ENCODE assay signal across 21 cellular contexts in the genomic region with DNA sequence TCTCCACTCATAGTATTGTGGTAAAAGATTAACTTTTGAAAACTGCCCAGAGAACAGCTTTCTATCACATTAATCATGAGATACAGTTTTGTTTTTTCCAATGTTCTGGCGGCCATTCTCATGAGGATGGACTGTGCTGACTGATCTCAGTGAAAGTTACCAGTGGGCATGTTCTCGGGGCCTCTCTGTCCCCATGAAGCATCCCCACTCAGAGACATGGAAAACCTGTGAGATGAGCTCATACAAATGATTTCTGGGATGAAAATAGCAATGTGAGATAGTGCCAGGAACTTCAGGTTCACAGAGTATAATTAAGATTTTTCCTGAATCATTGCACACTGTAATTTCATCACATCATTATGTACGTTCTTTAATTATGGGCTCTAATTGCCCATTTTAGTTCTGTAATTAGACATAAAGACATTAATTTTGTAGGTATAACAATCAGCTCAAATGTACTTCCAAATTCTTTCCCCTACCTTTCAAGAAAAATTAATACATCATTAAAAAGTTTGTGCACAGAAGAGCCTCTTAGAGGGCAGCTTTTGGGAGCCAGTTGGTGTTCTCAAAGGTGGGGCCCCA. TPM values are rescaled to one million over a fixed set of nuclear protein-coding genes. Genes with fewer than 3 reads are reported as not detected.
DNase-seq lines count a peak whose midpoint lies in the region; ATAC-seq, FAIRE-seq and TF ChIP-seq lines count a peak whose summit lies in the region.
"Had no signal": no experiment of that assay in that cellular context is flagged by ENCODE, and none has a peak within 500 bp of the region (broad histone marks: within the 10 kb centered on the region; RNA-seq: fewer than 3 reads in every experiment).

No MANE protein-coding gene starts in this region.

- POLR2A ChIA-PET in A549 (lab: Yijun Ruan, JAX): no interaction called here

- H3K4me3 ChIP-seq in A549 (no peak overlapping the region), esophagus squamous epithelium (no peak overlapping the region)
- H3K4me3 ChIP-seq: heart right ventricle, lower lobe of right lung, upper lobe of right lung had no signal

- TF ChIP-seq EP300 in A549 (IDR thresholded peaks at IDR 0.05): no peak

- no peak for TF ChIP-seq RAD21 in A549 (conservative IDR thresholded peaks at IDR 0.05 in 1 of 2, IDR thresholded peaks at IDR 0.05 in 1 of 2)

- TF ChIP-seq CTCF in A549 (IDR thresholded peaks at IDR 0.05): no peak
- TF ChIP-seq CTCF in esophagus squamous epithelium (IDR thresholded peaks at IDR 0.05): no peak

- peak overlapping the region; percentile 4; the same call in 1 of the 3 replicates for H3K4me2 ChIP-seq in A549

- ATAC-seq in A549: no peak
- ATAC-seq: lower lobe of right lung, upper lobe of right lung had no signal

- CTCF ChIA-PET in A549 (lab: Yijun Ruan, JAX): no interaction called here

- no peaks in the 10 kb centered on the region for H3K27me3 ChIP-seq in esophagus squamous epithelium
- H3K27me3 ChIP-seq: heart right ventricle, upper lobe of right lung had no signal

- H3K36me3 ChIP-seq in esophagus squamous epithelium: no peaks in the 10 kb centered on the region
- H3K36me3 ChIP-seq: heart right ventricle, lower lobe of right lung, upper lobe of right lung had no signal

- H3K4me1 ChIP-seq in A549 (peaks cover 29% of the 10 kb centered on the region; the same call in 2 of the 3 replicates), esophagus squamous epithelium (peaks cover 0 to 52% (median 31%) of the 10 kb centered on the region in 3 donors)
- H3K4me1 ChIP-seq: upper lobe of right lung had no signal

- DNase-seq in A549 (ENCODE audit: low read depth in 1 of 2, low spot score in 1 of 2) (no peak), M059J (ENCODE audit: low read depth) (peak; percentile 35), esophagus squamous epithelium (lab: John Stamatoyannopoulos, UW) (no peak), renal cortical epithelial cell (ENCODE audit: low read depth) (peak; percentile 63), EL (no peak), hippocampal formation (lab: John Stamatoyannopoulos, UW) (no peak), occipital lobe (lab: John Stamatoyannopoulos, UW) (no peak)
- no peak for DNase-seq in stimulated activated naive CD4-positive, alpha-beta T cell (lab: John Stamatoyannopoulos, UW)
- DNase-seq: activated CD4-positive, alpha-beta T cell treated with anti-CD3 and anti-CD28 coated beads for 4 hours; activated effector memory CD4-positive, alpha-beta T cell treated with anti-CD3 and anti-CD28 coated beads, Interleukin-2, amount 50 U/mL, for 16 hours; caudate nucleus; CD4-positive, CD25-positive, alpha-beta regulatory T cell; heart right ventricle; KBM-7; lower lobe of right lung; NCI-H187; NCI-H2227 treated with DMSO at 0.1 percent for 48 hours; nucleus accumbens; stimulated activated CD4-positive, alpha-beta T cell treated with anti-CD3 and anti-CD28 coated beads, Interleukin-1b, Interleukin-23, amount 100 ng/mL, for 48 hours; stimulated activated naive CD4-positive, alpha-beta T cell treated with Interleukin-2 at 50 U/mL for 16 hours; upper lobe of right lung had no signal

- H3K9me3 ChIP-seq in A549: no peaks in the 10 kb centered on the region
- H3K9me3 ChIP-seq in esophagus squamous epithelium: no peaks in the 10 kb centered on the region
- H3K9me3 ChIP-seq: heart right ventricle, lower lobe of right lung, upper lobe of right lung had no signal

- WGBS in A549 (ENCODE audit: missing lambda C conversion rate): 70% methylated on average over 3 of the region's 3 CpGs
- WGBS in esophagus squamous epithelium, 2 donors: 72 to 77% methylated on average over 3 of the region's 3 CpGs

- TF ChIP-seq POLR2A in A549 (IDR thresholded peaks at IDR 0.05; ENCODE audit: low read length): no peak
- TF ChIP-seq POLR2A in esophagus squamous epithelium (IDR thresholded peaks at IDR 0.05): no peak

- no peak for FAIRE-seq in A549 (lab: Jason Lieb, UNC)

- no peak overlapping the region for H3K27ac ChIP-seq in A549
- H3K27ac ChIP-seq in esophagus squamous epithelium: peak overlapping the region in 3 of 4 donors; percentile 43 to 57 (median 54)
- H3K27ac ChIP-seq: lower lobe of right lung, upper lobe of right lung had no signal

- intact Hi-C loops in esophagus squamous epithelium (cut with DNase I): no loop called here

TF ChIP-seq in A549, 52 proteins besides CTCF, POLR2A, EP300 and RAD21:
- TF ChIP-seq NFE2L2 (conservative IDR thresholded peaks at IDR 0.05; ENCODE audit: low read length) (no peak), USF2 (IDR thresholded peaks at IDR 0.05) (no peak), ZNF302 (CRISPR knock-in tag; IDR thresholded peaks at IDR 0.05) (no peak), SMC3 (IDR thresholded peaks at IDR 0.05) (no peak), CBX8 (IDR thresholded peaks at IDR 0.05) (no peak), MAFK (IDR thresholded peaks at IDR 0.05; ENCODE audit: partially characterized antibody) (no peak), ZFP36 (IDR thresholded peaks at IDR 0.05; ENCODE audit: borderline replicate concordance, partially characterized antibody) (no peak), POLR2AphosphoS2 (conservative IDR thresholded peaks at IDR 0.05; ENCODE audit: low read length) (no peak), MAX (IDR thresholded peaks at IDR 0.05) (no peak), BHLHE40 (IDR thresholded peaks at IDR 0.05; ENCODE audit: low read depth, low read length) (no peak), PHF8 (IDR thresholded peaks at IDR 0.05; ENCODE audit: borderline replicate concordance, low read depth) (no peak), JUNB (IDR thresholded peaks at IDR 0.05) (no peak), ATOH8 (CRISPR knock-in tag; IDR thresholded peaks at IDR 0.05; ENCODE audit: low read depth) (no peak), NPAS2 (CRISPR knock-in tag; IDR thresholded peaks at IDR 0.05; ENCODE audit: borderline replicate concordance) (no peak)
- TF ChIP-seq, protein P1, sequence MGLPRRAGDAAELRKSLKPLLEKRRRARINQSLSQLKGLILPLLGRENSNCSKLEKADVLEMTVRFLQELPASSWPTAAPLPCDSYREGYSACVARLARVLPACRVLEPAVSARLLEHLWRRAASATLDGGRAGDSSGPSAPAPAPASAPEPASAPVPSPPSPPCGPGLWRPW (IDR thresholded peaks at IDR 0.05): no peak
- TF ChIP-seq, protein P2, sequence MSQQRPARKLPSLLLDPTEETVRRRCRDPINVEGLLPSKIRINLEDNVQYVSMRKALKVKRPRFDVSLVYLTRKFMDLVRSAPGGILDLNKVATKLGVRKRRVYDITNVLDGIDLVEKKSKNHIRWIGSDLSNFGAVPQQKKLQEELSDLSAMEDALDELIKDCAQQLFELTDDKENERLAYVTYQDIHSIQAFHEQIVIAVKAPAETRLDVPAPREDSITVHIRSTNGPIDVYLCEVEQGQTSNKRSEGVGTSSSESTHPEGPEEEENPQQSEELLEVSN (IDR thresholded peaks at IDR 0.05; ENCODE audit: borderline replicate concordance, low read depth): no peak
TF ChIP-seq in A549: peak in this region for 0.

RNA-seq across cellular contexts. Expression of gene DDR2, which starts 40.5 kb away (rescaled TPM):
- polyA plus RNA-seq in A549 (2011; rRNA removed) (0.46 and 0.49 TPM in 2 replicates), A549 (2017; fragmentation: RNase III; extraction: RNeasy Plus Mini Kit Qiagen cat#74134 plus additional on column Dnase treatment) (0.12 to 0.14 TPM (median 0.14 TPM) in 3 replicates)
- 0.09 and 0.12 TPM in 2 replicates for polyA plus RNA-seq in A549 (2012; cell fraction: cytosol; rRNA removed)
- polyA plus RNA-seq in A549 (2012; cell fraction: nucleus; rRNA removed): 0.20 and 0.29 TPM in 2 replicates
- polyA minus RNA-seq in A549 (2011; rRNA and poly(A)+ RNA removed): 0.58 and 1.4 TPM in 2 replicates
- total RNA-seq in M059J (2014; rRNA removed; shearing (Covaris generic)): 21.9 and 32.3 TPM in 2 replicates
- total RNA-seq in esophagus squamous epithelium (10 to 100 TPM in 2 of 4 donors, 1 to 10 TPM in 2; 1.5 to 88.1 (median 15.9) TPM), renal cortical epithelial cell (1.2 and 1.7 TPM in 2 replicates), occipital lobe (7.5 TPM)
- polyA plus RNA-seq: CD4-positive, CD25-positive, alpha-beta regulatory T cell had no signal

Comparison
In these comparisons a context has a peak if more than half of its experiments do, and no peak if none do; other contexts are left out.
1. DNase-seq: peak in M059J (single experiment) and renal cortical epithelial cell (single experiment); none in A549 (0 of 2), esophagus squamous epithelium (single experiment), stimulated activated naive CD4-positive, alpha-beta T cell (0 of 6), EL (single experiment), hippocampal formation (0 of 2) and occipital lobe (single experiment).
2. H3K27ac ChIP-seq: peak in esophagus squamous epithelium (3 of 4); none in A549 (0 of 2).